In genomic region chr12:24596768-24597388, GRCh38 we compare ENCODE assay signal across 8 cellular contexts.
DNase-seq lines count a peak whose midpoint lies in the region; ATAC-seq, FAIRE-seq and TF ChIP-seq lines count a peak whose summit lies in the region.

No MANE protein-coding gene starts in this region.

- no peak overlapping the region for H3K4me3 Mint-ChIP-seq in nephron progenitor cell

- H3K4me1 ChIP-seq in A673 (ENCODE audit: insufficient read depth, low read length, poor library complexity, severe bottlenecking): peaks cover 44% of the 10 kb centered on the region

- H3K27ac ChIP-seq in A673 (ENCODE audit: low read depth, low read length, poor library complexity, severe bottlenecking): no peak overlapping the region
- H3K27ac ChIP-seq in coronary artery: no peak overlapping the region

- CTCF ChIA-PET in A673 (lab: Charles Lee): interaction anchor here (0.8 kb wide), 1 partner anchor 519 kb away, joined by 3 read pairs; no protein-coding TSS in a partner anchor

- no TSS peak for BruUV-seq in A673 (replicated peaks; lab: Mats Ljungman, UMichigan)

- H3K4me3 ChIP-seq in A673 (ENCODE audit: low read depth, low read length, poor library complexity, severe bottlenecking) (no peak overlapping the region), coronary artery (no peak overlapping the region)

- peak; percentile 75 for FAIRE-seq in H54 (lab: Jason Lieb, UNC)

- peaks cover 23% of the 10 kb centered on the region for H3K4me1 Mint-ChIP-seq in nephron progenitor cell

- no peaks in the 10 kb centered on the region for H3K27me3 ChIP-seq in A673 (replicated peaks; ENCODE audit: insufficient read depth, low read depth, low read length, poor library complexity)

- H3K9me3 Mint-ChIP-seq in nephron progenitor cell: no peaks in the 10 kb centered on the region

- no peaks in the 10 kb centered on the region for H3K9me3 ChIP-seq in A673 (ENCODE audit: low read depth, low read length, poor library complexity, severe bottlenecking)

- DNase-seq in A673 (ENCODE audit: low spot score) (peak; percentile 77), H54 (ENCODE audit: insufficient read length, low spot score) (no peak), NCI-H524 treated with DMSO at 0.1 percent for 48 hours (lab: John Stamatoyannopoulos, UW) (peak; percentile 33), coronary artery (ENCODE audit: low spot score) (no peak), nephron progenitor cell (no peak), sciatic nerve (ENCODE audit: low spot score) (no peak)
- no peak for DNase-seq in activated CD4-positive, alpha-beta T cell treated with anti-CD3 and anti-CD28 coated beads, Interleukin-2, amount 50 U/mL, for 1 hour

- TF ChIP-seq POLR2A in H54 (IDR thresholded peaks at IDR 0.05; ENCODE audit: low read depth, low read length): no peak

- no peaks in the 10 kb centered on the region for H3K36me3 Mint-ChIP-seq in nephron progenitor cell (ENCODE audit: low read depth)

- no peak for ATAC-seq in sciatic nerve
- no peak for ATAC-seq in HG03025 (IDR thresholded peaks at IDR 0.05; ENCODE audit: low FRiP score, unreplicated experiment)

- no peaks in the 10 kb centered on the region for H3K36me3 ChIP-seq in A673 (ENCODE audit: insufficient read depth, low read length, poor library complexity, severe bottlenecking)

- H3K27me3 Mint-ChIP-seq in nephron progenitor cell (ENCODE audit: low read depth, poor library complexity): peaks cover 3% of the 10 kb centered on the region

- POLR2A ChIA-PET in A673 (lab: Charles Lee; ENCODE audit: low non-redundant PET): no interaction called here

- no peak overlapping the region for H3K27ac Mint-ChIP-seq in nephron progenitor cell

- intact Hi-C loops in A673 (cut with micrococcal nuclease; ENCODE audit: unreplicated experiment): loop anchor here (2.0 kb wide), 1 partner anchor 488 kb away; no protein-coding TSS in a partner anchor
- intact Hi-C loops in sciatic nerve (cut with DNase I): no loop called here

- TF ChIP-seq CTCF in A673 (conservative IDR thresholded peaks at IDR 0.05; ENCODE audit: low read depth, low read length) (peak; percentile 76), coronary artery (IDR thresholded peaks at IDR 0.05) (peak; percentile 60), nephron progenitor cell (IDR thresholded peaks at IDR 0.05) (peak; percentile 75)

Comparison
In these comparisons a context has a peak if more than half of its experiments do, and no peak if none do; other contexts are left out.
1. DNase-seq: peak in A673 (single experiment) and NCI-H524 treated with DMSO at 0.1 percent for 48 hours (single experiment); none in H54 (single experiment), coronary artery (single experiment), nephron progenitor cell (single experiment), activated CD4-positive, alpha-beta T cell treated with anti-CD3 and anti-CD28 coated beads, Interleukin-2, amount 50 U/mL, for 1 hour (single experiment) and sciatic nerve (single experiment).
2. Peak in every context shown above with its lines, with median percentiles within 50 percentile points of each other: CTCF ChIP-seq.